Comparison of ENCODE assay signal across 30 cellular contexts in the genomic region with DNA sequence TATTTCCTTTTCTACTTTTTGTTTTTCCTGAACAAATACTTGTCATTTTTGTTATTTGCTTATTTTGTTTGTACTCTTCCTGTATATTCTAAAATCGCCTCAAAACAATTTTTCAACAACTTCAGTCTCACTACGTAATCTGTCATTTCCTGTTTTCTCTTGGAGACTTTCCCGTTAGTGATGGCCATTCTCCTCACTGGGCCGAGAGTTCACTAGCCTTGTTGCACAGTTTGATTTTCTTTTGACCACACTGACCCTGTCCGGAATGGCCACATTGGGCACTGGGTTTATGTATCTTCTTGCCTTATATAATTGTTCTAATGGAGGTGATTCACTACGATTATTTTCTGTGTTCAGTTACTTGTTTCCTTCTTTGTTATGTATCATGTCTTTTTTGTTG.
"Had no signal": no experiment of that assay in that cellular context is flagged by ENCODE, and none has a peak within 500 bp of the region (broad histone marks: within the 10 kb centered on the region; RNA-seq: fewer than 3 reads in every experiment).

No MANE protein-coding gene starts in this region.

- H3K27ac ChIP-seq: adrenal gland, body of pancreas, colonic mucosa, dorsolateral prefrontal cortex, gastrocnemius medialis, heart left ventricle had no signal

- H3K9me3 ChIP-seq: adrenal gland, body of pancreas, colonic mucosa, gastrocnemius medialis, heart left ventricle had no signal

- H3K4me3 Mint-ChIP-seq: activated CD4-positive, alpha-beta T cell treated with anti-CD3 and anti-CD28 coated beads for 36 hours; activated CD8-positive, alpha-beta T cell treated with anti-CD3 and anti-CD28 coated beads for 36 hours; activated naive CD4-positive, alpha-beta T cell treated with anti-CD3 and anti-CD28 coated beads for 36 hours; activated naive CD4-positive, alpha-beta T cell treated with anti-CD3 and anti-CD28 coated beads, Interleukin-2, amount 50 U/mL, for 24 hours; activated naive CD8-positive, alpha-beta T cell treated with anti-CD3 and anti-CD28 coated beads for 36 hours; activated naive CD8-positive, alpha-beta T cell treated with anti-CD3 and anti-CD28 coated beads, Interleukin-2, amount 50 U/mL, for 24 hours; activated T-cell treated with anti-CD3 and anti-CD28 coated beads, Interleukin-2, amount 50 U/mL, for 4 hours; activated T-helper 17 cell treated with anti-CD3 and anti-CD28 coated beads, Interleukin-2, amount 50 U/mL, for 72 hours; dendritic cell treated with granulocyte-macrophage colony-stimulating factor and Interleukin-4, amounts not matched to agents 40 ng/mL and 50 ng/mL, for 4 days; endodermal cell had no signal

- H3K9me3 Mint-ChIP-seq: activated CD8-positive, alpha-beta T cell treated with anti-CD3 and anti-CD28 coated beads for 36 hours; activated naive CD4-positive, alpha-beta T cell treated with anti-CD3 and anti-CD28 coated beads for 36 hours; activated naive CD4-positive, alpha-beta T cell treated with anti-CD3 and anti-CD28 coated beads, Interleukin-2, amount 50 U/mL, for 24 hours; activated naive CD8-positive, alpha-beta T cell treated with anti-CD3 and anti-CD28 coated beads for 36 hours; activated naive CD8-positive, alpha-beta T cell treated with anti-CD3 and anti-CD28 coated beads, Interleukin-2, amount 50 U/mL, for 24 hours; activated T-cell treated with anti-CD3 and anti-CD28 coated beads, Interleukin-2, amount 50 U/mL, for 4 hours; endodermal cell had no signal

- H3K4me1 ChIP-seq: adrenal gland, body of pancreas, colonic mucosa, gastrocnemius medialis, heart left ventricle had no signal

- H3K36me3 Mint-ChIP-seq: activated naive CD4-positive, alpha-beta T cell treated with anti-CD3 and anti-CD28 coated beads, Interleukin-2, amount 50 U/mL, for 24 hours; activated naive CD8-positive, alpha-beta T cell treated with anti-CD3 and anti-CD28 coated beads for 36 hours had no signal

- H3K36me3 ChIP-seq: adrenal gland, colonic mucosa, gastrocnemius medialis, heart left ventricle had no signal

- DNase-seq: activated CD4-positive, alpha-beta T cell treated with anti-CD3 and anti-CD28 coated beads for 36 hours; activated CD4-positive, alpha-beta T cell treated with anti-CD3 and anti-CD28 coated beads, Interleukin-2, amount 50 U/mL, for 1 hour; activated CD4-positive, alpha-beta T cell treated with anti-CD3 and anti-CD28 coated beads, Interleukin-2, amount 50 U/mL, for 48 hours; activated CD4-positive, CD25-positive, alpha-beta regulatory T cell; activated CD4-positive, CD25-positive, alpha-beta regulatory T cell treated with anti-CD3 and anti-CD28 coated beads, Interleukin-2, amount 50 U/mL, for 72 hours; activated CD8-positive, alpha-beta memory T cell treated with anti-CD3 and anti-CD28 coated beads for 24 hours; activated CD8-positive, alpha-beta T cell treated with anti-CD3 and anti-CD28 coated beads for 36 hours; activated effector memory CD4-positive, alpha-beta T cell treated with anti-CD3 and anti-CD28 coated beads, Interleukin-2, amount 50 U/mL, for 16 hours; activated naive CD4-positive, alpha-beta T cell treated with anti-CD3 and anti-CD28 coated beads for 36 hours; activated naive CD8-positive, alpha-beta T cell treated with anti-CD3 and anti-CD28 coated beads for 36 hours; activated naive CD8-positive, alpha-beta T cell treated with anti-CD3 and anti-CD28 coated beads, Interleukin-2, amount 50 U/mL, for 24 hours; activated T-cell treated with anti-CD3 and anti-CD28 coated beads, Interleukin-2, amount 50 U/mL, for 4 hours; adrenal gland; amygdala; aorta; body of pancreas; caudate nucleus; colonic mucosa; dorsolateral prefrontal cortex; effector memory CD4-positive, alpha-beta T cell; endodermal cell; foreskin fibroblast; gastrocnemius medialis; glutamatergic neuron; heart left ventricle; T-helper 2 cell had no signal

- H3K27ac Mint-ChIP-seq: activated CD4-positive, alpha-beta T cell treated with anti-CD3 and anti-CD28 coated beads for 36 hours; activated CD8-positive, alpha-beta T cell treated with anti-CD3 and anti-CD28 coated beads for 36 hours; activated naive CD4-positive, alpha-beta T cell treated with anti-CD3 and anti-CD28 coated beads for 36 hours; activated naive CD4-positive, alpha-beta T cell treated with anti-CD3 and anti-CD28 coated beads, Interleukin-2, amount 50 U/mL, for 24 hours; activated naive CD8-positive, alpha-beta T cell treated with anti-CD3 and anti-CD28 coated beads for 36 hours; activated naive CD8-positive, alpha-beta T cell treated with anti-CD3 and anti-CD28 coated beads, Interleukin-2, amount 50 U/mL, for 24 hours; activated T-helper 17 cell treated with anti-CD3 and anti-CD28 coated beads, Interleukin-2, amount 50 U/mL, for 72 hours; dendritic cell treated with granulocyte-macrophage colony-stimulating factor and Interleukin-4, amounts not matched to agents 40 ng/mL and 50 ng/mL, for 4 days; endodermal cell had no signal

- ATAC-seq: activated CD4-positive, alpha-beta T cell treated with anti-CD3 and anti-CD28 coated beads for 36 hours; activated CD8-positive, alpha-beta T cell treated with anti-CD3 and anti-CD28 coated beads for 36 hours; activated naive CD8-positive, alpha-beta T cell treated with anti-CD3 and anti-CD28 coated beads, Interleukin-2, amount 50 U/mL, for 24 hours; activated T-cell treated with anti-CD3 and anti-CD28 coated beads, Interleukin-2, amount 50 U/mL, for 4 hours; activated T-helper 17 cell treated with anti-CD3 and anti-CD28 coated beads, Interleukin-2, amount 50 U/mL, for 72 hours; body of pancreas; esophagus mucosa; gastrocnemius medialis; heart left ventricle had no signal

- H3K27me3 Mint-ChIP-seq: activated CD4-positive, alpha-beta T cell treated with anti-CD3 and anti-CD28 coated beads for 36 hours; activated CD8-positive, alpha-beta T cell treated with anti-CD3 and anti-CD28 coated beads for 36 hours; activated naive CD4-positive, alpha-beta T cell treated with anti-CD3 and anti-CD28 coated beads, Interleukin-2, amount 50 U/mL, for 24 hours; activated T-helper 17 cell treated with anti-CD3 and anti-CD28 coated beads, Interleukin-2, amount 50 U/mL, for 72 hours; dendritic cell treated with granulocyte-macrophage colony-stimulating factor and Interleukin-4, amounts not matched to agents 40 ng/mL and 50 ng/mL, for 4 days had no signal

- H3K27me3 ChIP-seq: adrenal gland, body of pancreas, colonic mucosa, dorsolateral prefrontal cortex, gastrocnemius medialis, heart left ventricle had no signal

- H3K4me3 ChIP-seq: adrenal gland, body of pancreas, colonic mucosa, dorsolateral prefrontal cortex, gastrocnemius medialis, heart left ventricle had no signal
